Comparison of ENCODE assay signal across 26 cellular contexts in the genomic region with DNA sequence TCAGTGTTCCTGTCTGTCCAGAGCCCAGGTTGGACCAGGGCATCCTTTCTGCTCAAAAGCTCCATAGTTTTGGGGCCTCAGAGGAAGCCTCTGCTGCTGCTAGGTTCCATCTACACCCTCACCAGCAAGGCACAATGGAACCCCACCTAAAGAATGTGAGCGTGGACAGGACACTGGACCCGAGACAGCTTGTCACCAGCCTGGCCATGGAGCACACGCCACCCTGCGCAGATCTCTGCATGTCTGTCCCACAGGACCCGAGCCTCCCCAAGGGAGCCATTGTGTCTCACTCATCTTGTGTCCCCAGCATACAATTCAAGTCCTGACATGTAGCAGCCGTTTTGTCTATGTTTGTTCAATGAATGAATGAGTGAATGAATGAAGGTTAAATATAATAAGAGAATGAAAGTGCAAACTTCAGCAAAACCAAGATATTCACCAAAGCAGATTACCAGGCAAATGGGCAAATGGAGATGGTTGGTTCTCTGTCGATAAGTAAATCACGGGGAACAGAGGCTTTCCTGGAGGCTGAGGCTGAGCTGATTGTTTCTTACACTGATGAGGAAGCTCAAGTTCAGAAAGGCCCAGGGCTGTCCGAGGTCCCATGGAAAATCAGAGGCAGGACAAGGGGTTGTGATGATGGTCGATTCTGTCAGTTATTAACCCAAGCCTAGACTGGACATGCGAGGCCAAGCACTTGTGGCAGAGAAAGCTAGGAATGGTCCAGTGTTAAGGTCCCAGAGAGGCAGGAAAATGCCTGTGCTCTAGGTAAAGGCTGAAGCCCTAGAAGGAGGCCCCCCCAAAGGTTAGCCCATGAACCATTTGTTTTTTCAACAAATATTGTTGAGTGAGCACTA. TPM values are rescaled to one million over a fixed set of nuclear protein-coding genes. Genes with fewer than 3 reads are reported as not detected.
"Had no signal": no experiment of that assay in that cellular context is flagged by ENCODE, and none has a peak within 500 bp of the region (broad histone marks: within the 10 kb centered on the region; RNA-seq: fewer than 3 reads in every experiment).

No MANE protein-coding gene starts in this region.

- H3K9me3 ChIP-seq: ascending aorta had no signal

- H3K27ac ChIP-seq: ascending aorta had no signal

- H3K36me3 ChIP-seq: ascending aorta had no signal

- H3K4me1 ChIP-seq: ascending aorta had no signal

- H3K4me3 Mint-ChIP-seq: activated CD4-positive, alpha-beta memory T cell treated with anti-CD3 and anti-CD28 coated beads for 36 hours; activated CD4-positive, alpha-beta T cell treated with anti-CD3 and anti-CD28 coated beads, Interleukin-2, amount 10 ng/mL, durations not matched to agents 7 days and 5 days; activated naive CD8-positive, alpha-beta T cell treated with anti-CD3 and anti-CD28 coated beads, Interleukin-2, amount 50 U/mL, for 24 hours; activated T-cell treated with anti-CD3 and anti-CD28 coated beads, Interleukin-2, amount 50 U/mL, for 4 hours; brain; T-helper 17 cell had no signal

- FAIRE-seq: RCC 7860, TTC549 had no signal

- H3K4me3 ChIP-seq: ascending aorta had no signal

- H3K4me1 Mint-ChIP-seq: activated CD4-positive, alpha-beta T cell treated with anti-CD3 and anti-CD28 coated beads, Interleukin-2, amount 10 ng/mL, durations not matched to agents 7 days and 5 days; activated naive CD8-positive, alpha-beta T cell treated with anti-CD3 and anti-CD28 coated beads, Interleukin-2, amount 50 U/mL, for 24 hours; brain; T-helper 17 cell had no signal

- H3K9me3 Mint-ChIP-seq: activated CD4-positive, alpha-beta memory T cell treated with anti-CD3 and anti-CD28 coated beads for 36 hours; activated CD4-positive, alpha-beta T cell treated with anti-CD3 and anti-CD28 coated beads, Interleukin-2, amount 10 ng/mL, durations not matched to agents 7 days and 5 days; activated naive CD4-positive, alpha-beta T cell treated with anti-CD3 and anti-CD28 coated beads, Interleukin-2, amount 50 U/mL, for 72 hours; activated naive CD8-positive, alpha-beta T cell treated with anti-CD3 and anti-CD28 coated beads, Interleukin-2, amount 50 U/mL, for 24 hours; activated T-cell treated with anti-CD3 and anti-CD28 coated beads, Interleukin-2, amount 50 U/mL, for 4 hours had no signal

- H3K27me3 ChIP-seq: ascending aorta had no signal

- H3K27ac Mint-ChIP-seq: activated CD4-positive, alpha-beta memory T cell treated with anti-CD3 and anti-CD28 coated beads for 36 hours; activated CD4-positive, alpha-beta T cell treated with anti-CD3 and anti-CD28 coated beads, Interleukin-2, amount 10 ng/mL, durations not matched to agents 7 days and 5 days; activated naive CD4-positive, alpha-beta T cell treated with anti-CD3 and anti-CD28 coated beads, Interleukin-2, amount 50 U/mL, for 72 hours; activated naive CD8-positive, alpha-beta T cell treated with anti-CD3 and anti-CD28 coated beads, Interleukin-2, amount 50 U/mL, for 24 hours; brain; T-helper 17 cell had no signal

- DNase-seq: activated CD4-positive, alpha-beta memory T cell treated with anti-CD3 and anti-CD28 coated beads for 36 hours; activated CD4-positive, alpha-beta T cell treated with anti-CD3 and anti-CD28 coated beads, Interleukin-2, amount 10 ng/mL, durations not matched to agents 7 days and 5 days; activated CD4-positive, CD25-positive, alpha-beta regulatory T cell; activated CD8-positive, alpha-beta memory T cell treated with anti-CD3 and anti-CD28 coated beads for 24 hours; activated effector memory CD4-positive, alpha-beta T cell treated with anti-CD3 and anti-CD28 coated beads, Interleukin-2, amount 50 U/mL, for 16 hours; activated naive CD4-positive, alpha-beta T cell treated with Interleukin-2 at 50 U/mL for 16 hours; activated naive CD8-positive, alpha-beta T cell treated with anti-CD3 and anti-CD28 coated beads, Interleukin-2, amount 50 U/mL, for 24 hours; activated T-cell treated with anti-CD3 and anti-CD28 coated beads, Interleukin-2, amount 50 U/mL, for 4 hours; amniotic stem cell; Karpas-422; MM.1S; NCI-H1105; NCI-H1436; NCI-H187; NCI-H2081; NCI-H510A treated with DMSO at 0.1 percent for 48 hours; NCI-H69; NK-92 treated with Interleukin-12 subunit alpha and Interleukin-12 subunit beta, amount 100 ng/mL, for 24 hours; SHP77 treated with DMSO at 0.1 percent for 48 hours; T-helper 17 cell; T1000 had no signal

- H3K36me3 Mint-ChIP-seq: activated CD4-positive, alpha-beta memory T cell treated with anti-CD3 and anti-CD28 coated beads for 36 hours; activated naive CD4-positive, alpha-beta T cell treated with anti-CD3 and anti-CD28 coated beads, Interleukin-2, amount 50 U/mL, for 72 hours; brain had no signal

- H3K27me3 Mint-ChIP-seq: activated CD4-positive, alpha-beta T cell treated with anti-CD3 and anti-CD28 coated beads, Interleukin-2, amount 10 ng/mL, durations not matched to agents 7 days and 5 days had no signal

RNA-seq across cellular contexts. Expression of a gene that starts 27.0 kb away (rescaled TPM):
- total RNA-seq: activated CD4-positive, alpha-beta memory T cell treated with anti-CD3 and anti-CD28 coated beads for 36 hours; activated CD4-positive, alpha-beta T cell treated with anti-CD3 and anti-CD28 coated beads, Interleukin-2, amount 10 ng/mL, durations not matched to agents 7 days and 5 days; activated naive CD4-positive, alpha-beta T cell treated with anti-CD3 and anti-CD28 coated beads, Interleukin-2, amount 50 U/mL, for 72 hours; T-helper 17 cell had no signal

RNA-seq across cellular contexts. Expression of a gene that starts 58.0 kb away (rescaled TPM):
- total RNA-seq: activated CD4-positive, alpha-beta memory T cell treated with anti-CD3 and anti-CD28 coated beads for 36 hours; activated CD4-positive, alpha-beta T cell treated with anti-CD3 and anti-CD28 coated beads, Interleukin-2, amount 10 ng/mL, durations not matched to agents 7 days and 5 days; activated naive CD4-positive, alpha-beta T cell treated with anti-CD3 and anti-CD28 coated beads, Interleukin-2, amount 50 U/mL, for 72 hours; T-helper 17 cell had no signal
